ENCODE assay signal across 9 cellular contexts in the genomic region with DNA sequence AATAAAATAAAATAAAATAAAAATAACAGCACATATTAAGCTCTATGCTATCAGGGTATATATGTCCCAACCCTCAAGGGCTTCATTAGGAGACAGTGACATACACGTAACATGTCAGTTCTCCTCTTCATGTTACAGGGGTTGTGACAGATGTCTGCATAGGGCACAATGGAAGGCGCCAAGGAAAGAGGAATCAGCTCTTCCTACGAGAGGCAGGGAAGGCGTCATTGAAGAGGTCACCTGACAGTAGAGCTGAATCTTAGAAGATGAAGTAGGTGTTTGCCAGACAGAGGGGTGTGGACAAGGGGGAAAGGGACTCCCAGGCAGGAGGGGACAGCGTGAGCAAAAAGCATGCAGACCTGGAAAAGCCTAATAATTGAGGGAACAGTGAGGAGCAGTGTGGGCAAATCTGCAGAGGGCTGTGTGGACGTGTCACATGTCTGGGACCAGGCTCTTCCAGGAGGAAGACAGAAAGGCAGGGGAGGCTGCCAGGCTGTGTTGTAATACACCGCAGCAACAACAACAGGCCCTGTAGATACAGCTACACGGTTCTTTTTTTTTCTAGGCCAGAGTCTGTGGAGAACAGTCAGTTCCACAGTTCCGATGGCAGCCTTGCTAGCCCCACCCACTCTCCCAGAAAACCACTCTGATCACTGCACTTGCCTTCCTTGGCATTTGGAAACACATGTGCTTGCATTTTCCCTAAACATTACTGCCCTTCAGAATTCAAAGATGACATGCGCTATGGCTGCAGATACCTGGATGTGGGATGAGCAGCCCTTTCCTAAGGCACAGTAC. TPM values are rescaled to one million over a fixed set of nuclear protein-coding genes. Genes with fewer than 3 reads are reported as not detected.
DNase-seq lines count a peak whose midpoint lies in the region; ATAC-seq and FAIRE-seq lines count a peak whose summit lies in the region.
"Had no signal": no experiment of that assay in that cellular context is flagged by ENCODE, and none has a peak within 500 bp of the region (broad histone marks: within the 10 kb centered on the region; RNA-seq: fewer than 3 reads in every experiment).

No MANE protein-coding gene starts in this region.

- no peak overlapping the region for H3K23ac ChIP-seq in neuronal stem cell (ENCODE audit: low read depth, low read length, poor library complexity)

- no peak overlapping the region for H2BK5ac ChIP-seq in neuronal stem cell (ENCODE audit: low read length)

- H3K36me3 Mint-ChIP-seq in activated naive CD8-positive, alpha-beta T cell treated with anti-CD3 and anti-CD28 coated beads for 36 hours, result peaks cover 5% of the 10 kb centered on the region
- H3K36me3 Mint-ChIP-seq in activated naive CD8-positive, alpha-beta T cell treated with anti-CD3 and anti-CD28 coated beads, Interleukin-2, amount 50 U/mL, for 24 hours (ENCODE audit: low read depth), result peaks cover 2% of the 10 kb centered on the region

- H3K4me3 ChIP-seq in neuronal stem cell (ENCODE audit: low read length in 2 of 2) (peak overlapping the region in 1 of 2 donors; percentile 30), aorta (ENCODE audit: low read length in 2 of 2) (no peak overlapping the region)

- no CpG with 5 or more reads among the region's 10 CpGs for WGBS in neuronal stem cell (ENCODE audit: extremely low coverage in 2 of 2, insufficient read length in 2 of 2, insufficient replicate concordance in 1 of 2), 2 donors
- 53 to 55% methylated on average over 10 of the region's 10 CpGs for WGBS in aorta, 2 donors

- H3K9ac ChIP-seq in neuronal stem cell (ENCODE audit: low read depth, low read length, poor library complexity), result no peak overlapping the region

- H3K9me3 ChIP-seq in neuronal stem cell (replicated peaks in 1 of 2; ENCODE audit: control insufficient read depth in 2 of 2, insufficient read depth in 1 of 2, low read depth in 1 of 2, low read length in 2 of 2), result peaks cover 0 to 7% of the 10 kb centered on the region in 2 donors
- no peaks in the 10 kb centered on the region for H3K9me3 ChIP-seq in aorta (ENCODE audit: control insufficient read depth, low read length)

- H3K9me3 Mint-ChIP-seq in activated naive CD8-positive, alpha-beta T cell treated with anti-CD3 and anti-CD28 coated beads for 36 hours, result peaks cover 10% of the 10 kb centered on the region
- H3K9me3 Mint-ChIP-seq in activated naive CD8-positive, alpha-beta T cell treated with anti-CD3 and anti-CD28 coated beads, Interleukin-2, amount 50 U/mL, for 24 hours, result peaks cover 5% of the 10 kb centered on the region
- H3K9me3 Mint-ChIP-seq: central memory CD8-positive, alpha-beta T cell had no signal

- peak overlapping the region; percentile 31 for H3K18ac ChIP-seq in neuronal stem cell (ENCODE audit: low read length)

- H3K27ac ChIP-seq in neuronal stem cell (replicated peaks; ENCODE audit: low read length) (no peak overlapping the region), aorta (ENCODE audit: low read depth in 1 of 2, low read length in 2 of 2) (peak overlapping the region in 1 of 2 donors; percentile 77)

- H3K4me1 Mint-ChIP-seq in activated naive CD8-positive, alpha-beta T cell treated with anti-CD3 and anti-CD28 coated beads for 36 hours, result peaks cover 19% of the 10 kb centered on the region
- peaks cover 19% of the 10 kb centered on the region for H3K4me1 Mint-ChIP-seq in activated naive CD8-positive, alpha-beta T cell treated with anti-CD3 and anti-CD28 coated beads, Interleukin-2, amount 50 U/mL, for 24 hours

- ATAC-seq in activated naive CD8-positive, alpha-beta T cell treated with anti-CD3 and anti-CD28 coated beads, Interleukin-2, amount 50 U/mL, for 24 hours, result no peak
- peak; percentile 79 for ATAC-seq in aorta (ENCODE audit: low FRiP score)
- ATAC-seq in HG02884 (IDR thresholded peaks at IDR 0.05; ENCODE audit: unreplicated experiment), result no peak

- no peak overlapping the region for H4K8ac ChIP-seq in neuronal stem cell (ENCODE audit: low read depth, low read length)

- H3K4me3 Mint-ChIP-seq in activated naive CD8-positive, alpha-beta T cell treated with anti-CD3 and anti-CD28 coated beads for 36 hours, result no peak overlapping the region
- H3K4me3 Mint-ChIP-seq in activated naive CD8-positive, alpha-beta T cell treated with anti-CD3 and anti-CD28 coated beads, Interleukin-2, amount 50 U/mL, for 24 hours, result no peak overlapping the region
- H3K4me3 Mint-ChIP-seq: central memory CD8-positive, alpha-beta T cell had no signal

- intact Hi-C loops in aorta (cut with DNase I), result no loop called here

- H3K27ac Mint-ChIP-seq in activated naive CD8-positive, alpha-beta T cell treated with anti-CD3 and anti-CD28 coated beads for 36 hours, result peak overlapping the region; percentile 12
- no peak overlapping the region for H3K27ac Mint-ChIP-seq in activated naive CD8-positive, alpha-beta T cell treated with anti-CD3 and anti-CD28 coated beads, Interleukin-2, amount 50 U/mL, for 24 hours

- H2BK12ac ChIP-seq in neuronal stem cell (ENCODE audit: low read length), result no peak overlapping the region

- H3K4me2 ChIP-seq in neuronal stem cell (ENCODE audit: insufficient read depth, low read length, poor library complexity, severe bottlenecking), result no peak overlapping the region

- H2BK15ac ChIP-seq in neuronal stem cell (ENCODE audit: low read length), result no peak overlapping the region

- H3K4ac ChIP-seq in neuronal stem cell (ENCODE audit: low read length), result no peak overlapping the region

- H3K14ac ChIP-seq in neuronal stem cell (ENCODE audit: low read length), result no peak overlapping the region

- H3K36me3 ChIP-seq in neuronal stem cell (replicated peaks in 1 of 2; ENCODE audit: control insufficient read depth in 2 of 2, insufficient read depth in 2 of 2, low read length in 2 of 2) (no peaks in the 10 kb centered on the region), aorta (ENCODE audit: control insufficient read depth in 1 of 2, insufficient read depth in 2 of 2, low read length in 1 of 2) (no peaks in the 10 kb centered on the region)

- H2AK5ac ChIP-seq in neuronal stem cell (ENCODE audit: low read depth, low read length), result no peak overlapping the region

- no peak overlapping the region for H4K91ac ChIP-seq in neuronal stem cell (ENCODE audit: low read depth, low read length, poor library complexity)

- no peaks in the 10 kb centered on the region for H3K27me3 ChIP-seq in neuronal stem cell (ENCODE audit: control insufficient read depth in 3 of 3, insufficient read depth in 3 of 3, low read depth in 1 of 3, low read length in 3 of 3)
- no peaks in the 10 kb centered on the region for H3K27me3 ChIP-seq in aorta (ENCODE audit: control insufficient read depth in 1 of 2, insufficient read depth in 2 of 2, low read length in 1 of 2)

- H3K79me1 ChIP-seq in neuronal stem cell (ENCODE audit: low read depth, low read length), result peaks cover 5% of the 10 kb centered on the region

- peak overlapping the region; percentile 77 for H2AFZ ChIP-seq in neuronal stem cell (ENCODE audit: low read length)

- H3K4me1 ChIP-seq in neuronal stem cell (ENCODE audit: control insufficient read depth in 2 of 2, insufficient read depth in 1 of 2, low read depth in 1 of 2, low read length in 2 of 2) (peaks cover 4 to 11% of the 10 kb centered on the region in 2 donors), aorta (ENCODE audit: control insufficient read depth in 1 of 2, insufficient read depth in 2 of 2, low read length in 2 of 2) (no peaks in the 10 kb centered on the region)

- DNase-seq in activated naive CD8-positive, alpha-beta T cell treated with anti-CD3 and anti-CD28 coated beads for 36 hours, result no peak
- no peak for DNase-seq in activated naive CD8-positive, alpha-beta T cell treated with anti-CD3 and anti-CD28 coated beads, Interleukin-2, amount 50 U/mL, for 24 hours
- DNase-seq in frontal cortex (ENCODE audit: low spot score in 2 of 2) (peak; percentile 39 to 40), neuronal stem cell (ENCODE audit: low spot score) (no peak), aorta (peak; percentile 88 to 92), NCI-H226 (no peak), HPDE6-E6E7 (ENCODE audit: extremely low spot score) (no peak)

- H3K27me3 Mint-ChIP-seq in activated naive CD8-positive, alpha-beta T cell treated with anti-CD3 and anti-CD28 coated beads for 36 hours, result no peaks in the 10 kb centered on the region
- no peaks in the 10 kb centered on the region for H3K27me3 Mint-ChIP-seq in activated naive CD8-positive, alpha-beta T cell treated with anti-CD3 and anti-CD28 coated beads, Interleukin-2, amount 50 U/mL, for 24 hours
- H3K27me3 Mint-ChIP-seq: central memory CD8-positive, alpha-beta T cell had no signal

- no peak for FAIRE-seq in frontal cortex (lab: Jason Lieb, UNC)

- no peak overlapping the region for H2BK120ac ChIP-seq in neuronal stem cell (ENCODE audit: low read depth, low read length)

RNA-seq across cellular contexts. Expression of a gene that starts 2.5 kb away (rescaled TPM):
- total RNA-seq in activated naive CD8-positive, alpha-beta T cell treated with anti-CD3 and anti-CD28 coated beads for 36 hours, result 100 to 1,000 TPM; 110 TPM
- 3.3 TPM for total RNA-seq in frontal cortex
- 30.2 TPM for polyA plus RNA-seq in neuronal stem cell (2013, experiment 1 of 2)
- polyA plus RNA-seq in neuronal stem cell (2013, experiment 2 of 2), result 30.5 TPM
- 10 to 100 TPM; 25.1 to 96.1 TPM for total RNA-seq in aorta
- polyA plus RNA-seq in aorta, result 100 to 1,000 TPM in 1 of 2 donors, 10 to 100 TPM in 1; 79.2 to 102 TPM

RNA-seq across cellular contexts. Expression of a gene that starts 45.6 kb away (rescaled TPM):
- 1 to 10 TPM; 1.8 to 2.0 TPM for total RNA-seq in activated naive CD8-positive, alpha-beta T cell treated with anti-CD3 and anti-CD28 coated beads for 36 hours
- 0.82 TPM for total RNA-seq in frontal cortex
- 1.7 TPM for polyA plus RNA-seq in neuronal stem cell (2013, experiment 1 of 2)
- 2.0 TPM for polyA plus RNA-seq in neuronal stem cell (2013, experiment 2 of 2)
- 1 to 10 TPM in 1 of 2 donors, under 1 TPM in 1; 0.52 to 1.4 TPM for total RNA-seq in aorta
- polyA plus RNA-seq in aorta, result 1 to 10 TPM in 1 of 2 donors, under 1 TPM in 1; 0.25 to 6.4 TPM

Comparison
In these comparisons a context has a peak if more than half of its experiments do, and no peak if none do; other contexts are left out.
1. DNase-seq: peak in frontal cortex (2 of 2) and aorta (2 of 2); none in activated naive CD8-positive, alpha-beta T cell treated with anti-CD3 and anti-CD28 coated beads for 36 hours (single experiment), activated naive CD8-positive, alpha-beta T cell treated with anti-CD3 and anti-CD28 coated beads, Interleukin-2, amount 50 U/mL, for 24 hours (single experiment), neuronal stem cell (single experiment), NCI-H226 (single experiment) and HPDE6-E6E7 (single experiment).